Comparison of ENCODE assay signal across 1 cellular context in genomic region chr21:42056996-42057689, GRCh38.
TF ChIP-seq lines count a peak whose summit lies in the region.

No MANE protein-coding gene starts in this region.

TF ChIP-seq in SK-N-SH, 30 proteins besides CTCF, POLR2A, EP300 and RAD21 (continued from another document):
- TF ChIP-seq PBX3 (IDR thresholded peaks at IDR 0.05) (no peak), NRF1 (IDR thresholded peaks at IDR 0.05; ENCODE audit: low read depth, low read length) (no peak), RCOR1 (IDR thresholded peaks at IDR 0.05; ENCODE audit: low read length) (no peak), POLR2AphosphoS5 (IDR thresholded peaks at IDR 0.05; ENCODE audit: low read depth, low read length) (no peak), CHD2 (IDR thresholded peaks at IDR 0.05; ENCODE audit: low read length, partially characterized antibody) (no peak)
